In genomic region chr3:138943724-138944131, GRCh38 we compare ENCODE assay signal across 13 cellular contexts. TPM values are rescaled to one million over a fixed set of nuclear protein-coding genes. Genes with fewer than 3 reads are reported as not detected.
DNase-seq lines count a peak whose midpoint lies in the region; ATAC-seq, FAIRE-seq and TF ChIP-seq lines count a peak whose summit lies in the region.
"Had no signal": no experiment of that assay in that cellular context is flagged by ENCODE, and none has a peak within 500 bp of the region (broad histone marks: within the 10 kb centered on the region; RNA-seq: fewer than 3 reads in every experiment).

No MANE protein-coding gene starts in this region.

- no peak overlapping the region for H2AK5ac ChIP-seq in H9 (ENCODE audit: insufficient read length, low read length)

- no peak overlapping the region for H3T11ph ChIP-seq in H9 (ENCODE audit: low read length)

- POLR2A ChIA-PET in K562 (lab: Yijun Ruan, JAX), result interaction anchor here (0.6 to 2.0 kb wide), 5 partner anchors 8 to 254 kb away, joined by 3 to 10 read pairs (median 3); no protein-coding TSS in a partner anchor

- no peaks in the 10 kb centered on the region for H3K36me3 Mint-ChIP-seq in CD4-positive, CD25-positive, alpha-beta regulatory T cell
- H3K36me3 Mint-ChIP-seq in H9 (ENCODE audit: insufficient read depth in 1 of 3, low read depth in 3 of 3), result no peaks in the 10 kb centered on the region; a peak in 2 of 7 replicates
- peaks cover 3% of the 10 kb centered on the region for H3K36me3 Mint-ChIP-seq in memory B cell

- H3K23me2 ChIP-seq in H9 (ENCODE audit: insufficient read length, low read depth, low read length, poor library complexity, severe bottlenecking), result peaks cover 18% of the 10 kb centered on the region

- H3K79me1 ChIP-seq in H9 (ENCODE audit: insufficient read depth, low read depth, low read length, poor library complexity, severe bottlenecking), result no peaks in the 10 kb centered on the region

- no peak for ATAC-seq in CD4-positive, CD25-positive, alpha-beta regulatory T cell (ENCODE audit: low read depth in 2 of 2)
- no peak for ATAC-seq in K562
- ATAC-seq in memory B cell (ENCODE audit: low read depth), result no peak

- no peak overlapping the region for H3K14ac ChIP-seq in H9 (ENCODE audit: insufficient read depth, low read length)

- H3K4me2 ChIP-seq in H9 (ENCODE audit: insufficient read depth, insufficient read length, low read length) (no peak overlapping the region), K562 (ENCODE audit: insufficient read depth, low read length) (peak overlapping the region; percentile 87)

- intact Hi-C loops in K562 (cut with micrococcal nuclease), result loop anchor here (2.0 to 10.0 kb wide), 2 partner anchors 35 to 879 kb away; no protein-coding TSS in a partner anchor

- FAIRE-seq in K562 (lab: Jason Lieb, UNC), result peak; percentile 80

- H2BK120ac ChIP-seq in H9 (ENCODE audit: low read depth, low read length, poor library complexity, severe bottlenecking), result no peak overlapping the region

- TF ChIP-seq RAD21 in K562 (CRISPR knock-in tag; conservative IDR thresholded peaks at IDR 0.05 in 1 of 2, IDR thresholded peaks at IDR 0.05 in 1 of 2), result no peak

- H3K79me2 ChIP-seq in H9 (ENCODE audit: insufficient read depth, low read length) (no peaks in the 10 kb centered on the region), K562 (ENCODE audit: control insufficient read depth, insufficient read depth, low read length) (peaks cover 72% of the 10 kb centered on the region)

- BruUV-seq in K562 (replicated peaks; lab: Mats Ljungman, UMichigan), result no TSS peak

- H4K8ac ChIP-seq in H9 (replicated peaks; ENCODE audit: insufficient read length, low read depth, low read length), result no peak overlapping the region

- H2BK15ac ChIP-seq in H9 (ENCODE audit: low read depth, low read length), result no peak overlapping the region

- H3K18ac ChIP-seq in H9 (ENCODE audit: insufficient read length, low read depth, low read length), result no peak overlapping the region

- H3K9me3 Mint-ChIP-seq in CD4-positive, CD25-positive, alpha-beta regulatory T cell, result peaks cover 0 to 5% (median 0%) of the 10 kb centered on the region in 7 donors
- peaks cover 0 to 7% of the 10 kb centered on the region in 2 experiments; a peak in 3 of 5 replicates for H3K9me3 Mint-ChIP-seq in H9
- no peaks in the 10 kb centered on the region for H3K9me3 Mint-ChIP-seq in memory B cell

- no peak overlapping the region for H4K5ac ChIP-seq in H9 (ENCODE audit: insufficient read length, low read depth, low read length)

- H4K91ac ChIP-seq in H9 (ENCODE audit: insufficient read length, low read depth, low read length), result no peak overlapping the region

- H3K4me3 ChIP-seq in CD4-positive, CD25-positive, alpha-beta regulatory T cell (ENCODE audit: low read depth, low read length), result no peak overlapping the region
- H3K4me3 ChIP-seq in K562, result peak overlapping the region; percentile 59

- no peak overlapping the region for H2BK20ac ChIP-seq in H9 (ENCODE audit: low read depth, low read length, poor library complexity, severe bottlenecking)

- H3K27ac ChIP-seq in CD4-positive, CD25-positive, alpha-beta regulatory T cell (ENCODE audit: insufficient read depth, low read length, poor library complexity, severe bottlenecking), result no peak overlapping the region
- no peak overlapping the region for H3K27ac ChIP-seq in H9 (ENCODE audit: insufficient read length, low read depth, low read length)
- peak overlapping the region; percentile 79 for H3K27ac ChIP-seq in K562 (ENCODE audit: extremely low read depth, low read depth, low read length)

- H3K4me1 Mint-ChIP-seq in CD4-positive, CD25-positive, alpha-beta regulatory T cell, result peaks cover 10 to 42% (median 13%) of the 10 kb centered on the region in 4 donors
- H3K4me1 Mint-ChIP-seq in H9 (peaks cover 31 to 44% of the 10 kb centered on the region in 2 experiments), memory B cell (peaks cover 5% of the 10 kb centered on the region)

- H4K20me1 ChIP-seq in H9 (ENCODE audit: control insufficient read depth, insufficient read depth, insufficient read length) (no peaks in the 10 kb centered on the region), K562 (replicated peaks; ENCODE audit: control insufficient read depth, insufficient read depth, low read length) (no peaks in the 10 kb centered on the region; the same call in 1 of the 2 replicates)

- H3K36me3 ChIP-seq in CD4-positive, CD25-positive, alpha-beta regulatory T cell (ENCODE audit: control insufficient read depth, insufficient read depth, low read length), result no peaks in the 10 kb centered on the region
- peaks cover 20% of the 10 kb centered on the region for H3K36me3 ChIP-seq in K562 (ENCODE audit: control insufficient read depth, insufficient read depth, low read length)

- H3K4ac ChIP-seq in H9 (ENCODE audit: low read depth, low read length), result no peak overlapping the region

- TF ChIP-seq EP300 in K562 (IDR thresholded peaks at IDR 0.05; ENCODE audit: low read length), result no peak

- H2BK5ac ChIP-seq in H9 (ENCODE audit: insufficient read length, low read length), result no peak overlapping the region

- H3K9ac ChIP-seq in H9 (ENCODE audit: extremely low read depth, insufficient read length, low read length), result no peak overlapping the region
- peak overlapping the region; percentile 67 to 78; a peak in 3 of 4 replicates for H3K9ac ChIP-seq in K562 (ENCODE audit: insufficient read depth in 1 of 2, low read depth in 2 of 2, low read length in 2 of 2)

- no peak overlapping the region for H2AFZ ChIP-seq in H9 (ENCODE audit: low read length)
- H2AFZ ChIP-seq in K562 (ENCODE audit: low read depth, low read length), result peak overlapping the region; percentile 90

- in situ Hi-C loops in K562 (cut with MboI), result loop anchor here (25.0 kb wide), 1 partner anchor 881 kb away; no protein-coding TSS in a partner anchor

- H3K56ac ChIP-seq in H9 (ENCODE audit: insufficient read length, low read depth, low read length), result no peak overlapping the region

- no peak for TF ChIP-seq POLR2A in K562 (conservative IDR thresholded peaks at IDR 0.05)

- H3K27ac Mint-ChIP-seq in CD4-positive, CD25-positive, alpha-beta regulatory T cell, result no peak overlapping the region
- H3K27ac Mint-ChIP-seq in H9, result no peak overlapping the region
- H3K27ac Mint-ChIP-seq in memory B cell, result no peak overlapping the region

- H3K9me1 ChIP-seq in K562 (ENCODE audit: control insufficient read depth, insufficient read depth, low read length), result no peaks in the 10 kb centered on the region

- no CpG with 5 or more reads among the region's 12 CpGs for WGBS in H9 (ENCODE audit: extremely low coverage, insufficient read length, low lambda C conversion rate)
- 0% methylated on average over 12 of the region's 12 CpGs for WGBS in K562 (ENCODE audit: insufficient coverage, low coverage, missing lambda C conversion rate)

- no peaks in the 10 kb centered on the region for H3K9me3 ChIP-seq in CD4-positive, CD25-positive, alpha-beta regulatory T cell (ENCODE audit: control insufficient read depth in 2 of 2, low read length in 2 of 2)
- H3K9me3 ChIP-seq in H9 (ENCODE audit: control insufficient read depth, low read depth, low read length) (no peaks in the 10 kb centered on the region), K562 (replicated peaks; ENCODE audit: control insufficient read depth, insufficient read depth, low read depth, low read length) (no peaks in the 10 kb centered on the region)

- H3K4me1 ChIP-seq in CD4-positive, CD25-positive, alpha-beta regulatory T cell (ENCODE audit: control insufficient read depth, insufficient read depth, low read length, poor library complexity, severe bottlenecking), result peaks cover 45% of the 10 kb centered on the region
- H3K4me1 ChIP-seq in H9 (ENCODE audit: insufficient read depth, low read length) (no peaks in the 10 kb centered on the region; the same call in 1 of the 2 replicates), K562 (replicated peaks in 1 of 2; ENCODE audit: control insufficient read depth in 2 of 2, insufficient read depth in 2 of 2, low read length in 2 of 2) (peaks cover 22 to 58% of the 10 kb centered on the region in 2 experiments; a peak in 4 of 5 replicates)

- no peak for DNase-seq in CD4-positive, CD25-positive, alpha-beta regulatory T cell
- DNase-seq in H9, result no peak
- peak in 2 of 4 experiments; percentile 55 to 73 for DNase-seq in K562 (ENCODE audit: extremely low read depth in 1 of 4, low spot score in 3 of 4)
- no peak for DNase-seq in memory B cell (ENCODE audit: low spot score in 2 of 2)
- no peak for DNase-seq in hepatic stellate cell (ENCODE audit: low spot score)
- DNase-seq in NCI-H1048 (lab: John Stamatoyannopoulos, UW), result no peak
- no peak for DNase-seq in anterior cingulate cortex (lab: John Stamatoyannopoulos, UW)
- DNase-seq in GM19240 (ENCODE audit: insufficient read length, low spot score), result no peak
- DNase-seq: activated gamma-delta T cell treated with Interleukin-2 at 50 U/mL for 16 hours; cortex of kidney; mammary epithelial cell; NCI-H226; stimulated activated CD4-positive, alpha-beta T cell treated with anti-CD3 and anti-CD28 coated beads, Interleukin-4, amount 100 ng/mL, for 24 hours had no signal

- H3K4me3 Mint-ChIP-seq in CD4-positive, CD25-positive, alpha-beta regulatory T cell, result peak overlapping the region in 3 of 4 donors; percentile 39 to 93 (median 62)
- H3K4me3 Mint-ChIP-seq in H9 (peak overlapping the region; percentile 8 to 79; a peak in 4 of 5 replicates), memory B cell (peak overlapping the region; percentile 33)

- TF ChIP-seq CTCF in H9 (conservative IDR thresholded peaks at IDR 0.05) (no peak), K562 (IDR thresholded peaks at IDR 0.05 in 2 of 3, conservative IDR thresholded peaks at IDR 0.05 in 1 of 3; ENCODE audit: insufficient read depth in 2 of 3, low read depth in 1 of 3, low read length in 3 of 3) (no peak)

- no peak overlapping the region for H2BK12ac ChIP-seq in H9 (ENCODE audit: insufficient read length, low read depth, low read length)

- peaks cover 47% of the 10 kb centered on the region for H3K27me3 ChIP-seq in CD4-positive, CD25-positive, alpha-beta regulatory T cell (ENCODE audit: control insufficient read depth, insufficient read depth, low read length)
- H3K27me3 ChIP-seq in H9 (ENCODE audit: insufficient read depth, low read length) (peaks cover 74% of the 10 kb centered on the region), K562 (ENCODE audit: control insufficient read depth in 2 of 2, insufficient read depth in 2 of 2, low read length in 2 of 2) (no peaks in the 10 kb centered on the region)

- CTCF ChIA-PET in K562 (lab: Yijun Ruan, JAX; ENCODE audit: low intra/inter-chr PET ratio), result interaction anchor here (0.9 kb wide), 1 partner anchor 386 kb away, joined by 3 read pairs; no protein-coding TSS in a partner anchor

- peaks cover 85% of the 10 kb centered on the region for H3K27me3 Mint-ChIP-seq in CD4-positive, CD25-positive, alpha-beta regulatory T cell
- H3K27me3 Mint-ChIP-seq in H9 (ENCODE audit: low read depth) (peaks cover 98% of the 10 kb centered on the region), memory B cell (peaks cover 31% of the 10 kb centered on the region)

- no peak overlapping the region for H3K23ac ChIP-seq in H9 (ENCODE audit: insufficient read length, low read depth, low read length)

RNA-seq across cellular contexts. Expression of gene FOXL2, which starts 3.2 kb away (rescaled TPM):
- not detected for total RNA-seq in CD4-positive, CD25-positive, alpha-beta regulatory T cell
- polyA plus RNA-seq in CD4-positive, CD25-positive, alpha-beta regulatory T cell, result not detected
- total RNA-seq in H9 (2021) (0.22 and 0.29 TPM in 2 replicates), K562 (2014; rRNA removed) (10.8 and 13.3 TPM in 2 replicates), K562 (2014; rRNA removed; fragmentation: Illumina TruSeq; extraction: Trizol) (2.1 and 2.4 TPM in 2 replicates), K562 (2015; rRNA removed; fragmentation: Illumina TruSeq; extraction: Trizol) (4.1 and 4.6 TPM in 2 replicates), K562 (2021) (21.4 and 22.1 TPM in 2 replicates)
- total RNA-seq in K562 (2011; cell fraction: chromatin; rRNA removed; ENCODE audit: low replicate concordance), result 2.5 and 6.4 TPM in 2 replicates
- total RNA-seq in K562 (2011; cell fraction: nucleolus; rRNA removed), result 10.9 and 11.2 TPM in 2 replicates
- total RNA-seq in K562 (2011; cell fraction: nucleoplasm; rRNA removed), result 6.1 and 6.2 TPM in 2 replicates
- polyA plus RNA-seq in K562 (2011; rRNA removed) (3.1 and 4.0 TPM in 2 replicates), K562 (2014; fragmentation: Illumina TruSeq; extraction: Trizol) (3.2 and 5.5 TPM in 2 replicates), K562 (2014; fragmentation: Nextera tagmentation; extraction: Ambion mirVana) (under 1 TPM; 0.27 to 0.29 TPM), K562 (2014; rRNA removed) (12.6 and 14.3 TPM in 2 replicates)
- 4.2 and 18.5 TPM in 2 replicates for polyA plus RNA-seq in K562 (2011; cell fraction: cytosol; rRNA removed)
- polyA plus RNA-seq in K562 (2011; cell fraction: nucleus; rRNA removed), result 6.9 and 12.1 TPM in 2 replicates
- 8.2 and 9.7 TPM in 2 replicates for polyA plus RNA-seq in K562 (2012)
- 1.2 and 1.3 TPM in 2 replicates for polyA minus RNA-seq in K562 (2011; rRNA and poly(A)+ RNA removed)
- polyA minus RNA-seq in K562 (2011; cell fraction: cytosol; rRNA and poly(A)+ RNA removed), result 6.4 and 7.1 TPM in 2 replicates
- polyA minus RNA-seq in K562 (2011; cell fraction: nucleus; rRNA and poly(A)+ RNA removed), result 12.1 and 13.6 TPM in 2 replicates

RNA-seq across cellular contexts. Expression of gene FOXL2NB, which starts 3.3 kb away (rescaled TPM):
- not detected for total RNA-seq in CD4-positive, CD25-positive, alpha-beta regulatory T cell
- polyA plus RNA-seq in CD4-positive, CD25-positive, alpha-beta regulatory T cell, result not detected
- 0.31 and 0.55 TPM in 2 replicates for total RNA-seq in H9 (2021)
- total RNA-seq in K562 (2011; cell fraction: chromatin; rRNA removed; ENCODE audit: low replicate concordance), result 42.1 and 68.2 TPM in 2 replicates
- total RNA-seq in K562 (2011; cell fraction: nucleolus; rRNA removed), result 45.3 and 55.2 TPM in 2 replicates
- total RNA-seq in K562 (2011; cell fraction: nucleoplasm; rRNA removed), result 68.5 and 96.9 TPM in 2 replicates
- 9.5 and 12.6 TPM in 2 replicates for total RNA-seq in K562 (2014; rRNA removed)
- 5.9 and 6.1 TPM in 2 replicates for total RNA-seq in K562 (2014; rRNA removed; fragmentation: Illumina TruSeq; extraction: Trizol)
- total RNA-seq in K562 (2015; rRNA removed; fragmentation: Illumina TruSeq; extraction: Trizol), result 5.0 and 5.1 TPM in 2 replicates
- 10.2 TPM in 2 replicates for total RNA-seq in K562 (2021)
- polyA plus RNA-seq in K562 (2011; rRNA removed), result 17.4 and 20.3 TPM in 2 replicates
- 24.1 and 24.3 TPM in 2 replicates for polyA plus RNA-seq in K562 (2011; cell fraction: cytosol; rRNA removed)
- polyA plus RNA-seq in K562 (2011; cell fraction: nucleus; rRNA removed), result 52.1 and 71.2 TPM in 2 replicates
- polyA plus RNA-seq in K562 (2012), result 5.5 and 14.2 TPM in 2 replicates
- 9.0 and 10.1 TPM in 2 replicates for polyA plus RNA-seq in K562 (2014; fragmentation: Illumina TruSeq; extraction: Trizol)
- polyA plus RNA-seq in K562 (2014; fragmentation: Nextera tagmentation; extraction: Ambion mirVana), result under 1 TPM; 0.71 to 0.86 TPM
- 13.5 and 18.4 TPM in 2 replicates for polyA plus RNA-seq in K562 (2014; rRNA removed)
- 7.5 and 11.6 TPM in 2 replicates for polyA minus RNA-seq in K562 (2011; rRNA and poly(A)+ RNA removed)
- 5.2 and 5.3 TPM in 2 replicates for polyA minus RNA-seq in K562 (2011; cell fraction: cytosol; rRNA and poly(A)+ RNA removed)
- 21.5 and 23.0 TPM in 2 replicates for polyA minus RNA-seq in K562 (2011; cell fraction: nucleus; rRNA and poly(A)+ RNA removed)
